Comparison of ENCODE assay signal across 16 cellular contexts in genomic region chr1:234670936-234671628, GRCh38.
A peak's percentile ranks its signal among the peaks of the same experiment; 100 is the strongest.
DNase-seq lines count a peak whose midpoint lies in the region; ATAC-seq, FAIRE-seq and TF ChIP-seq lines count a peak whose summit lies in the region.
"Had no signal": no experiment of that assay in that cellular context is flagged by ENCODE, and none has a peak within 500 bp of the region (broad histone marks: within the 10 kb centered on the region; RNA-seq: fewer than 3 reads in every experiment).

No MANE protein-coding gene starts in this region.

- H3K4me3 ChIP-seq in A549 (no peak overlapping the region), hepatocyte (no peak overlapping the region)
- no peak overlapping the region for H3K4me3 ChIP-seq in naive thymus-derived CD4-positive, alpha-beta T cell (ENCODE audit: low read length)
- H3K4me3 ChIP-seq: gastrocnemius medialis, psoas muscle had no signal

- peaks cover 7% of the 10 kb centered on the region for H3K4me1 Mint-ChIP-seq in CD4-positive, alpha-beta T cell (ENCODE audit: low read depth)
- peaks cover 5 to 8% (median 7%) of the 10 kb centered on the region in 7 donors for H3K4me1 Mint-ChIP-seq in naive thymus-derived CD4-positive, alpha-beta T cell

- DNase-seq in A549 (ENCODE audit: low read depth in 1 of 2, low spot score in 1 of 2) (no peak), GM12891 (ENCODE audit: insufficient read length, low spot score) (no peak), NCI-H345 treated with DMSO at 0.1 percent for 48 hours (lab: John Stamatoyannopoulos, UW; ENCODE audit: unreplicated experiment) (peak; percentile 59), hepatocyte (ENCODE audit: low spot score) (peak; percentile 41), amniotic stem cell (lab: John Stamatoyannopoulos, UW) (no peak)
- no peak for DNase-seq in stimulated activated CD4-positive, alpha-beta T cell treated with anti-CD3 and anti-CD28 coated beads, Interleukin-15, amount 100 ng/mL, for 24 hours
- DNase-seq in CD4-positive, alpha-beta T cell, result no peak
- DNase-seq in naive thymus-derived CD4-positive, alpha-beta T cell, result no peak
- DNase-seq: activated CD4-positive, alpha-beta T cell treated with anti-CD3 and anti-CD28 coated beads for 1 hour; activated naive CD8-positive, alpha-beta T cell treated with anti-CD3 and anti-CD28 coated beads, Interleukin-2, amount 10 ng/mL, durations not matched to agents 7 days and 5 days; activated T-cell treated with anti-CD3 and anti-CD28 coated beads, Interleukin-2, amount 50 U/mL, for 24 hours; endodermal cell; gastrocnemius medialis; NCI-H1694 treated with DMSO at 0.1 percent for 48 hours; psoas muscle had no signal

- ATAC-seq in A549, result no peak
- no peak for ATAC-seq in CD4-positive, alpha-beta T cell (ENCODE audit: poor library complexity)
- no peak for ATAC-seq in naive thymus-derived CD4-positive, alpha-beta T cell
- ATAC-seq: gastrocnemius medialis, psoas muscle had no signal

- no peak for TF ChIP-seq EP300 in A549 (IDR thresholded peaks at IDR 0.05)

- POLR2A ChIA-PET in A549 (lab: Yijun Ruan, JAX), result no interaction called here
- POLR2A ChIA-PET in CD4-positive, alpha-beta T cell (lab: Charles Lee), result no interaction called here
- POLR2A ChIA-PET in naive thymus-derived CD4-positive, alpha-beta T cell (lab: Charles Lee), result interaction anchor here (1.0 to 1.2 kb wide), 2 partner anchors 57 to 65 kb away, joined by 3 to 5 read pairs; no protein-coding TSS in a partner anchor

- H4K20me1 ChIP-seq in hepatocyte (ENCODE audit: insufficient read depth, poor library complexity, severe bottlenecking), result no peaks in the 10 kb centered on the region

- intact Hi-C loops in CD4-positive, alpha-beta T cell (cut with DNase I, micrococcal nuclease), result loop anchor here in 1 of 2 experiments (5.0 kb wide), 1 partner anchor 54 kb away; no protein-coding TSS in a partner anchor
- intact Hi-C loops in naive thymus-derived CD4-positive, alpha-beta T cell (cut with micrococcal nuclease), result no loop called here

- H3K9me3 Mint-ChIP-seq in CD4-positive, alpha-beta T cell, result peaks cover 3% of the 10 kb centered on the region
- peaks cover 0 to 6% (median 0%) of the 10 kb centered on the region in 11 donors for H3K9me3 Mint-ChIP-seq in naive thymus-derived CD4-positive, alpha-beta T cell
- H3K9me3 Mint-ChIP-seq: central memory CD8-positive, alpha-beta T cell had no signal

- H3K4me1 ChIP-seq in A549 (0 out of 3 replicates have a peak, but pooled peaks cover 4% of the 10 kb centered on the region), hepatocyte (ENCODE audit: insufficient read depth) (peaks cover 23% of the 10 kb centered on the region)
- no peaks in the 10 kb centered on the region for H3K4me1 ChIP-seq in naive thymus-derived CD4-positive, alpha-beta T cell (ENCODE audit: control insufficient read depth in 2 of 2, insufficient read depth in 2 of 2, low read length in 2 of 2)

- CTCF ChIA-PET in A549 (lab: Yijun Ruan, JAX), result interaction anchor here (0.6 to 1.4 kb wide), 5 partner anchors 10 to 305 kb away, joined by 3 to 5 read pairs (median 4); no protein-coding TSS in a partner anchor
- CTCF ChIA-PET in CD4-positive, alpha-beta T cell (lab: Charles Lee), result interaction anchor here (1.6 kb wide), 1 partner anchor 53 kb away, joined by 3 read pairs; no protein-coding TSS in a partner anchor
- CTCF ChIA-PET in naive thymus-derived CD4-positive, alpha-beta T cell (lab: Charles Lee), result interaction anchor here (0.5 to 0.6 kb wide), 2 partner anchors 18 to 57 kb away, joined by 3 to 4 read pairs; no protein-coding TSS in a partner anchor

- WGBS in A549 (ENCODE audit: missing lambda C conversion rate), result 81% methylated on average over 11 of the region's 11 CpGs
- 53% methylated on average over 11 of the region's 11 CpGs for whole genome bisulfite sequencing in hepatocyte (ENCODE audit: low lambda C conversion rate, missing lambda C conversion rate)

- H3K27ac Mint-ChIP-seq in CD4-positive, alpha-beta T cell, result no peak overlapping the region
- peak overlapping the region in 1 of 9 donors; percentile 37 for H3K27ac Mint-ChIP-seq in naive thymus-derived CD4-positive, alpha-beta T cell
- H3K27ac Mint-ChIP-seq: activated naive CD8-positive, alpha-beta T cell treated with anti-CD3 and anti-CD28 coated beads, Interleukin-2, amount 10 ng/mL, durations not matched to agents 7 days and 5 days; activated T-cell treated with anti-CD3 and anti-CD28 coated beads, Interleukin-2, amount 50 U/mL, for 24 hours; endodermal cell had no signal

- TF ChIP-seq CTCF in A549 (IDR thresholded peaks at IDR 0.05), result no peak
- TF ChIP-seq CTCF in hepatocyte (IDR thresholded peaks at IDR 0.05; ENCODE audit: poor library complexity), result no peak
- TF ChIP-seq CTCF in CD4-positive, alpha-beta T cell (IDR thresholded peaks at IDR 0.05), result no peak

- H2AFZ ChIP-seq in hepatocyte, result no peak overlapping the region

- no peaks in the 10 kb centered on the region for H3K27me3 ChIP-seq in hepatocyte
- H3K27me3 ChIP-seq in CD4-positive, alpha-beta T cell (ENCODE audit: control insufficient read depth, insufficient read depth, low read length), result no peaks in the 10 kb centered on the region
- H3K27me3 ChIP-seq in naive thymus-derived CD4-positive, alpha-beta T cell (ENCODE audit: control insufficient read depth in 2 of 2, insufficient read depth in 2 of 2, low read length in 2 of 2), result no peaks in the 10 kb centered on the region
- H3K27me3 ChIP-seq: gastrocnemius medialis had no signal

- no peaks in the 10 kb centered on the region for H3K9me2 ChIP-seq in hepatocyte (replicated peaks; ENCODE audit: insufficient read depth)

- no peaks in the 10 kb centered on the region for H3K36me3 ChIP-seq in hepatocyte (replicated peaks; ENCODE audit: insufficient read depth, low read depth)
- H3K36me3 ChIP-seq in naive thymus-derived CD4-positive, alpha-beta T cell (ENCODE audit: control insufficient read depth in 2 of 3, insufficient read depth in 3 of 3, low read length in 3 of 3), result no peaks in the 10 kb centered on the region
- H3K36me3 ChIP-seq: gastrocnemius medialis had no signal

- TF ChIP-seq POLR2A in A549 (IDR thresholded peaks at IDR 0.05; ENCODE audit: low read length), result no peak
- no peak for TF ChIP-seq POLR2A in GM12891 (IDR thresholded peaks at IDR 0.05; ENCODE audit: low read depth, low read length)

- no peaks in the 10 kb centered on the region for H3K79me2 ChIP-seq in hepatocyte

- H3K4me3 Mint-ChIP-seq in CD4-positive, alpha-beta T cell, result no peak overlapping the region
- no peak overlapping the region for H3K4me3 Mint-ChIP-seq in naive thymus-derived CD4-positive, alpha-beta T cell
- H3K4me3 Mint-ChIP-seq: activated naive CD8-positive, alpha-beta T cell treated with anti-CD3 and anti-CD28 coated beads, Interleukin-2, amount 10 ng/mL, durations not matched to agents 7 days and 5 days; activated T-cell treated with anti-CD3 and anti-CD28 coated beads, Interleukin-2, amount 50 U/mL, for 24 hours; central memory CD8-positive, alpha-beta T cell; endodermal cell had no signal

- H3K36me3 Mint-ChIP-seq in CD4-positive, alpha-beta T cell (ENCODE audit: low read depth), result no peaks in the 10 kb centered on the region
- H3K36me3 Mint-ChIP-seq in naive thymus-derived CD4-positive, alpha-beta T cell, result peaks cover 0 to 2% (median 0%) of the 10 kb centered on the region in 5 donors

- FAIRE-seq in A549 (lab: Jason Lieb, UNC) (no peak), GM12891 (lab: Jason Lieb, UNC) (peak; percentile 79)

- H3K27ac ChIP-seq in A549, result 0 out of 6 replicates have a peak overlapping the region, but pooled peaks of 1 of the 2 experiments have one; percentile 21
- peak overlapping the region; percentile 93 for H3K27ac ChIP-seq in hepatocyte
- H3K27ac ChIP-seq in CD4-positive, alpha-beta T cell (ENCODE audit: low read depth, low read length), result no peak overlapping the region
- H3K27ac ChIP-seq in naive thymus-derived CD4-positive, alpha-beta T cell (ENCODE audit: low read depth, low read length), result no peak overlapping the region
- H3K27ac ChIP-seq: gastrocnemius medialis, psoas muscle had no signal

- H3K4me2 ChIP-seq in A549 (no peak overlapping the region), hepatocyte (peak overlapping the region; percentile 55)

- no peak for TF ChIP-seq RAD21 in A549 (conservative IDR thresholded peaks at IDR 0.05 in 1 of 2, IDR thresholded peaks at IDR 0.05 in 1 of 2)

- H3K27me3 Mint-ChIP-seq in CD4-positive, alpha-beta T cell, result no peaks in the 10 kb centered on the region
- H3K27me3 Mint-ChIP-seq in naive thymus-derived CD4-positive, alpha-beta T cell, result no peaks in the 10 kb centered on the region
- H3K27me3 Mint-ChIP-seq: activated T-cell treated with anti-CD3 and anti-CD28 coated beads, Interleukin-2, amount 50 U/mL, for 24 hours; central memory CD8-positive, alpha-beta T cell had no signal

- H3K9me3 ChIP-seq in A549, result peaks cover 6% of the 10 kb centered on the region; the same call in 1 of the 3 replicates
- H3K9me3 ChIP-seq in hepatocyte (ENCODE audit: low read depth), result no peaks in the 10 kb centered on the region
- H3K9me3 ChIP-seq in CD4-positive, alpha-beta T cell (ENCODE audit: control insufficient read depth, low read length), result no peaks in the 10 kb centered on the region
- no peaks in the 10 kb centered on the region for H3K9me3 ChIP-seq in naive thymus-derived CD4-positive, alpha-beta T cell (ENCODE audit: control insufficient read depth in 2 of 3, low read length in 3 of 3)
- H3K9me3 ChIP-seq: gastrocnemius medialis, psoas muscle had no signal

TF ChIP-seq in A549, 52 proteins besides CTCF, POLR2A, EP300 and RAD21:
- TF ChIP-seq FOSB (CRISPR knock-in tag; IDR thresholded peaks at IDR 0.05), result no peak
- peak; percentile 68 to 72; a peak in 3 of 4 replicates for TF ChIP-seq CEBPB (IDR thresholded peaks at IDR 0.05)
TF ChIP-seq in A549: peak in this region for 1.

TF ChIP-seq in GM12891, 5 proteins besides CTCF, POLR2A, EP300 and RAD21:
- TF ChIP-seq TAF1 (IDR thresholded peaks at IDR 0.05; ENCODE audit: low read depth, low read length) (no peak), SPI1 (IDR thresholded peaks at IDR 0.05; ENCODE audit: low read depth, low read length) (no peak)

Comparison
In these comparisons a context has a peak if more than half of its experiments do, and no peak if none do; other contexts are left out.
1. DNase-seq: peak in NCI-H345 treated with DMSO at 0.1 percent for 48 hours (single experiment) and hepatocyte (single experiment); none in A549 (0 of 2), GM12891 (single experiment), amniotic stem cell (single experiment), stimulated activated CD4-positive, alpha-beta T cell treated with anti-CD3 and anti-CD28 coated beads, Interleukin-15, amount 100 ng/mL, for 24 hours (single experiment), CD4-positive, alpha-beta T cell (0 of 10) and naive thymus-derived CD4-positive, alpha-beta T cell (0 of 9).